19 cellular contexts compared by ENCODE assay signal in the genomic region with DNA sequence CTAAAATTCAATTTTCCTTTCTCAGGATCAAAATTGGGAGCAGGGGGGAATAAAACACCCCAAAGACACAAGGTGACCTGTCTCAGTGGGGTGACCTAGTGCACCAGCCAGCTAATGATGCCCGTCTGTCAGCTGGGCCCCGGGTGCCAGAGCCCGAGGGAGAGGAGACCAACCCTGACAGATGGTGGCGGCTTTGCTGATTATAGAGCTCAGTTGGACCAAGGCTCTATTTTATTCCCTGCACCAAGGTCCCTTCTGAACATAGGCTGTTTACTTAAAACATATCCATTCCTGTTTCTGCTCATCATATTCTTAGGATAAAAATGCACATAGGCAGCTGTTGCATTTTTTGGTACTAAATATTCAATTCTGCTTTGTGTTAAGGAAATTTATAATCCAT.
DNase-seq lines count a peak whose midpoint lies in the region; ATAC-seq and TF ChIP-seq lines count a peak whose summit lies in the region.
"Had no signal": no experiment of that assay in that cellular context is flagged by ENCODE, and none has a peak within 500 bp of the region (broad histone marks: within the 10 kb centered on the region; RNA-seq: fewer than 3 reads in every experiment).

No MANE protein-coding gene starts in this region.

- H3K4me1 Mint-ChIP-seq in brain = peaks cover 23% of the 10 kb centered on the region
- H3K4me1 Mint-ChIP-seq in activated naive CD4-positive, alpha-beta T cell treated with anti-CD3 and anti-CD28 coated beads, Interleukin-2, amount 10 ng/mL, durations not matched to agents 7 days and 5 days = no peaks in the 10 kb centered on the region

- ATAC-seq in psoas muscle (peak; percentile 19 to 50 (median 39)), GM21717 (IDR thresholded peaks at IDR 0.05; ENCODE audit: unreplicated experiment) (no peak), GM19351 (IDR thresholded peaks at IDR 0.05; ENCODE audit: unreplicated experiment) (no peak), GM21360 (IDR thresholded peaks at IDR 0.05; ENCODE audit: unreplicated experiment) (no peak)
- ATAC-seq: A549 had no signal

- H3K27ac Mint-ChIP-seq in brain = peak overlapping the region; percentile 43 to 86 (median 60)
- H3K27ac Mint-ChIP-seq in activated naive CD4-positive, alpha-beta T cell treated with anti-CD3 and anti-CD28 coated beads, Interleukin-2, amount 10 ng/mL, durations not matched to agents 7 days and 5 days = no peak overlapping the region

- DNase-seq in D341Med (ENCODE audit: low spot score) (peak; percentile 31), NCI-H2171 treated with DMSO at 0.1 percent for 48 hours (lab: John Stamatoyannopoulos, UW) (peak; percentile 64), psoas muscle (no peak)
- DNase-seq in activated naive CD4-positive, alpha-beta T cell treated with anti-CD3 and anti-CD28 coated beads, Interleukin-2, amount 10 ng/mL, durations not matched to agents 7 days and 5 days = no peak
- DNase-seq: COR-L47; KBM-7; MV-4-11; NCI-H1417; NCI-H2029; NCI-H526; NK-92 treated with Interleukin-12 subunit alpha and Interleukin-12 subunit beta, amount 100 ng/mL, for 24 hours; OCI-M1; SHP77 treated with DMSO at 0.1 percent for 48 hours had no signal

- no peaks in the 10 kb centered on the region for H3K27me3 Mint-ChIP-seq in brain
- H3K27me3 Mint-ChIP-seq in activated naive CD4-positive, alpha-beta T cell treated with anti-CD3 and anti-CD28 coated beads, Interleukin-2, amount 10 ng/mL, durations not matched to agents 7 days and 5 days = no peaks in the 10 kb centered on the region

- H3K4me3 ChIP-seq in psoas muscle = no peak overlapping the region
- H3K4me3 ChIP-seq: A549 had no signal

- TF ChIP-seq CTCF in brain (conservative IDR thresholded peaks at IDR 0.05) = no peak
- no peak for TF ChIP-seq CTCF in psoas muscle (IDR thresholded peaks at IDR 0.05)

- H3K36me3 ChIP-seq in psoas muscle (ENCODE audit: insufficient read depth in 1 of 2, low read depth in 1 of 2) = no peaks in the 10 kb centered on the region

- H3K27me3 ChIP-seq in psoas muscle (ENCODE audit: insufficient read depth in 3 of 3, low read length in 2 of 3) = no peaks in the 10 kb centered on the region

- H3K27ac ChIP-seq in psoas muscle = peak overlapping the region; percentile 77
- H3K27ac ChIP-seq: A549, C4-2B had no signal

- H3K4me3 Mint-ChIP-seq in brain = peak overlapping the region in 1 of 5 experiments; percentile 21
- no peak overlapping the region for H3K4me3 Mint-ChIP-seq in activated naive CD4-positive, alpha-beta T cell treated with anti-CD3 and anti-CD28 coated beads, Interleukin-2, amount 10 ng/mL, durations not matched to agents 7 days and 5 days

- 27 to 30% (median 29%) methylated on average over 4 of the region's 4 CpGs for WGBS in psoas muscle, 3 donors

- peaks cover 0 to 4% (median 0%) of the 10 kb centered on the region in 5 experiments for H3K9me3 Mint-ChIP-seq in brain
- no peaks in the 10 kb centered on the region for H3K9me3 Mint-ChIP-seq in activated naive CD4-positive, alpha-beta T cell treated with anti-CD3 and anti-CD28 coated beads, Interleukin-2, amount 10 ng/mL, durations not matched to agents 7 days and 5 days

- peaks cover 31% of the 10 kb centered on the region for H3K4me1 ChIP-seq in psoas muscle
- H3K4me1 ChIP-seq: A549 had no signal

- no peaks in the 10 kb centered on the region for H3K36me3 Mint-ChIP-seq in brain
- H3K36me3 Mint-ChIP-seq in activated naive CD4-positive, alpha-beta T cell treated with anti-CD3 and anti-CD28 coated beads, Interleukin-2, amount 10 ng/mL, durations not matched to agents 7 days and 5 days = no peaks in the 10 kb centered on the region

- intact Hi-C loops in psoas muscle (cut with DNase I) = no loop called here

- H3K9me3 ChIP-seq in psoas muscle = no peaks in the 10 kb centered on the region
- H3K9me3 ChIP-seq: A549 had no signal

- CTCF ChIA-PET in activated naive CD4-positive, alpha-beta T cell treated with anti-CD3 and anti-CD28 coated beads, Interleukin-2, amount 10 ng/mL, durations not matched to agents 7 days and 5 days (lab: Charles Lee) = no interaction called here

Comparison
In these comparisons a context has a peak if more than half of its experiments do, and no peak if none do; other contexts are left out.
1. DNase-seq: peak in D341Med (single experiment) and NCI-H2171 treated with DMSO at 0.1 percent for 48 hours (single experiment); none in psoas muscle (0 of 2) and activated naive CD4-positive, alpha-beta T cell treated with anti-CD3 and anti-CD28 coated beads, Interleukin-2, amount 10 ng/mL, durations not matched to agents 7 days and 5 days (single experiment).
2. ATAC-seq: peak in psoas muscle (4 of 4); none in GM21717 (single experiment), GM19351 (single experiment) and GM21360 (single experiment).